1 cellular context compared by ENCODE assay signal in genomic region chr6:91715171-91715805, GRCh38.
TF ChIP-seq lines count a peak whose summit lies in the region.

No MANE protein-coding gene starts in this region.

TF ChIP-seq in H1, 55 proteins besides CTCF, POLR2A, EP300 and RAD21 (continued from another document):
- TF ChIP-seq EZH2 (IDR thresholded peaks at IDR 0.05; ENCODE audit: low read depth, low read length, severe bottlenecking) (no peak), USF2 (IDR thresholded peaks at IDR 0.05; ENCODE audit: low read length) (no peak), YY1 (IDR thresholded peaks at IDR 0.05; ENCODE audit: low read depth, low read length) (no peak)
